1 cellular context compared by ENCODE assay signal in the genomic region with DNA sequence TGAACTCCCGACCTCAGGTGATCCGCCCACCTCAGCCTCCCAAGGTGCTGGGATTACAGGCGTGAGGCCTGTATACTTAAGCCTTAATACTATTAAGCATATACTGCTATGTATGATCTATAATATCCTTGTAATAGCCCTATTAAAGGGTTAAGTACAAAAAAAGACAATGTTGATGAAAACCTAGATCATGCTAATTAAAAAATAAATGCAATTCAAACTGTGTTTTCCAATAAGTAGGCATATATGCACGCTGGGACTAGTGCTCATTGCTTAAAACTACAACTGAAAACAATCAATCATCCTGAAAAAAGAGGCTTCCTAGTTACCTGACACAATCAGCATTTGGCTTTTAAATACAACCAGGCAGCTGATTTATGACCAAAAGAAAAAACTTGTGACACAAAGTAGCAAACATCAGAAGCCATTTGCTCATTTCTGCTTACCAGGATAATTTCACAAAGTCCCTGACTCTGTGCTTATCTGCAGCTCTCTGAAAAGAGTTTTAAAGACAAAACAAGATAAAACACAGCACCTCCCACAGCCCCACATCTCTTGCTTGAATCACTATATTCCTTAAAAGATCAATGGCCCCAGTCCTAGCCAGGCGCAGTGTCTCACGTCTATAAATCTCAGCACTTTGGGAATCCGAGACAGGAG.
TF ChIP-seq lines count a peak whose summit lies in the region.

No MANE protein-coding gene starts in this region.

TF ChIP-seq in HCT116, 20 proteins besides CTCF, POLR2A, EP300 and RAD21 (continued from another document):
- TF ChIP-seq SRF (IDR thresholded peaks at IDR 0.05; ENCODE audit: low read depth) (no peak), FOSL1 (IDR thresholded peaks at IDR 0.05; ENCODE audit: low read depth) (no peak), CEBPB (IDR thresholded peaks at IDR 0.05; ENCODE audit: low read depth) (no peak), YY1 (IDR thresholded peaks at IDR 0.05; ENCODE audit: extremely low read depth, insufficient replicate concordance, low read depth, low read length) (no peak), EGR1 (IDR thresholded peaks at IDR 0.05; ENCODE audit: low read depth) (no peak), EZH2phosphoT487 (IDR thresholded peaks at IDR 0.05; ENCODE audit: borderline replicate concordance) (no peak), ZFX (IDR thresholded peaks at IDR 0.05) (no peak), EZH2 (IDR thresholded peaks at IDR 0.05) (no peak), SP1 (IDR thresholded peaks at IDR 0.05; ENCODE audit: low read depth) (no peak), TCF7L2 (IDR thresholded peaks at IDR 0.05; ENCODE audit: borderline replicate concordance, extremely low read depth, insufficient read depth, insufficient read length) (no peak)
- TF ChIP-seq, protein P1, sequence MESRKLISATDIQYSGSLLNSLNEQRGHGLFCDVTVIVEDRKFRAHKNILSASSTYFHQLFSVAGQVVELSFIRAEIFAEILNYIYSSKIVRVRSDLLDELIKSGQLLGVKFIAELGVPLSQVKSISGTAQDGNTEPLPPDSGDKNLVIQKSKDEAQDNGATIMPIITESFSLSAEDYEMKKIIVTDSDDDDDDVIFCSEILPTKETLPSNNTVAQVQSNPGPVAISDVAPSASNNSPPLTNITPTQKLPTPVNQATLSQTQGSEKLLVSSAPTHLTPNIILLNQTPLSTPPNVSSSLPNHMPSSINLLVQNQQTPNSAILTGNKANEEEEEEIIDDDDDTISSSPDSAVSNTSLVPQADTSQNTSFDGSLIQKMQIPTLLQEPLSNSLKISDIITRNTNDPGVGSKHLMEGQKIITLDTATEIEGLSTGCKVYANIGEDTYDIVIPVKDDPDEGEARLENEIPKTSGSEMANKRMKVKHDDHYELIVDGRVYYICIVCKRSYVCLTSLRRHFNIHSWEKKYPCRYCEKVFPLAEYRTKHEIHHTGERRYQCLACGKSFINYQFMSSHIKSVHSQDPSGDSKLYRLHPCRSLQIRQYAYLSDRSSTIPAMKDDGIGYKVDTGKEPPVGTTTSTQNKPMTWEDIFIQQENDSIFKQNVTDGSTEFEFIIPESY (IDR thresholded peaks at IDR 0.05; ENCODE audit: extremely low read depth, insufficient replicate concordance, low read length), result no peak
- TF ChIP-seq, protein P2, sequence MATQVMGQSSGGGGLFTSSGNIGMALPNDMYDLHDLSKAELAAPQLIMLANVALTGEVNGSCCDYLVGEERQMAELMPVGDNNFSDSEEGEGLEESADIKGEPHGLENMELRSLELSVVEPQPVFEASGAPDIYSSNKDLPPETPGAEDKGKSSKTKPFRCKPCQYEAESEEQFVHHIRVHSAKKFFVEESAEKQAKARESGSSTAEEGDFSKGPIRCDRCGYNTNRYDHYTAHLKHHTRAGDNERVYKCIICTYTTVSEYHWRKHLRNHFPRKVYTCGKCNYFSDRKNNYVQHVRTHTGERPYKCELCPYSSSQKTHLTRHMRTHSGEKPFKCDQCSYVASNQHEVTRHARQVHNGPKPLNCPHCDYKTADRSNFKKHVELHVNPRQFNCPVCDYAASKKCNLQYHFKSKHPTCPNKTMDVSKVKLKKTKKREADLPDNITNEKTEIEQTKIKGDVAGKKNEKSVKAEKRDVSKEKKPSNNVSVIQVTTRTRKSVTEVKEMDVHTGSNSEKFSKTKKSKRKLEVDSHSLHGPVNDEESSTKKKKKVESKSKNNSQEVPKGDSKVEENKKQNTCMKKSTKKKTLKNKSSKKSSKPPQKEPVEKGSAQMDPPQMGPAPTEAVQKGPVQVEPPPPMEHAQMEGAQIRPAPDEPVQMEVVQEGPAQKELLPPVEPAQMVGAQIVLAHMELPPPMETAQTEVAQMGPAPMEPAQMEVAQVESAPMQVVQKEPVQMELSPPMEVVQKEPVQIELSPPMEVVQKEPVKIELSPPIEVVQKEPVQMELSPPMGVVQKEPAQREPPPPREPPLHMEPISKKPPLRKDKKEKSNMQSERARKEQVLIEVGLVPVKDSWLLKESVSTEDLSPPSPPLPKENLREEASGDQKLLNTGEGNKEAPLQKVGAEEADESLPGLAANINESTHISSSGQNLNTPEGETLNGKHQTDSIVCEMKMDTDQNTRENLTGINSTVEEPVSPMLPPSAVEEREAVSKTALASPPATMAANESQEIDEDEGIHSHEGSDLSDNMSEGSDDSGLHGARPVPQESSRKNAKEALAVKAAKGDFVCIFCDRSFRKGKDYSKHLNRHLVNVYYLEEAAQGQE (IDR thresholded peaks at IDR 0.05; ENCODE audit: low read depth), result no peak
- TF ChIP-seq, protein P3, sequence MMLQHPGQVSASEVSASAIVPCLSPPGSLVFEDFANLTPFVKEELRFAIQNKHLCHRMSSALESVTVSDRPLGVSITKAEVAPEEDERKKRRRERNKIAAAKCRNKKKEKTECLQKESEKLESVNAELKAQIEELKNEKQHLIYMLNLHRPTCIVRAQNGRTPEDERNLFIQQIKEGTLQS (IDR thresholded peaks at IDR 0.05), result no peak
- TF ChIP-seq, protein P4, sequence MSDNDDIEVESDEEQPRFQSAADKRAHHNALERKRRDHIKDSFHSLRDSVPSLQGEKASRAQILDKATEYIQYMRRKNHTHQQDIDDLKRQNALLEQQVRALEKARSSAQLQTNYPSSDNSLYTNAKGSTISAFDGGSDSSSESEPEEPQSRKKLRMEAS (IDR thresholded peaks at IDR 0.05), result no peak
